24 cellular contexts compared by ENCODE assay signal in the genomic region with DNA sequence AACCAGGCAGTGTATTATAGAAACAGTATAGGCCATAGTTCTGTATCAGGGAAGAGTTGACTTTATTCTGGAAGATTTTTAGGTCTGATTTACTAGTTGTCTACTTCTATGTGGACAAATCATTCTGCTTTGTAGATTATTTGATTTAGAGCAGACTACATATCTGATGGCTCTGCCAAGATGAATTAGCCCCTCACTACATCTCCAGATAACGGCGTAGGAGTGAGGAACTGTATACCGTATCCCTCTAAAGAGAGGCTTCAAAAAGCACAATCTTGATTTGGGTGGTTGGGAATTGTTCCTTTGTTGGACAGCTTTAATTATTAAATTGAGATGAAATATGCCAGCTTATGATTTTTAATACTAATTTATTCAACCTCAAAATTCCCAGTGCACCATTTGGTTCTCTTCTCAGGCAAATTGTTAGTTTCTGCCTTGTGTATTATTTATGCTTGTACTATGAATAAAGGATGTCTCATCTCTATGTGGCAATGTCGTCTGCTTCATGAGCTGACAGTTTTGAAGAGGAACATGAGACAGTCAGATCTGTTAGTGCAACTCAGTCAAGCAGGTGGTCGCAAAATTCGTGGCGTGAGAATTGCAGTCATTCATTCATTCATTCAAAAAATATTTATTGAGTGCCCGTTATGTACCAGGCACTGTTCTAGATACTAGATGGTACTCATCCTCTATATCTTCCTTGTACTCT.
"Had no signal": no experiment of that assay in that cellular context is flagged by ENCODE, and none has a peak within 500 bp of the region (broad histone marks: within the 10 kb centered on the region; RNA-seq: fewer than 3 reads in every experiment).

No MANE protein-coding gene starts in this region.

- H3K4me3 Mint-ChIP-seq: effector memory CD8-positive, alpha-beta T cell; mesothelial cell of epicardium had no signal

- H3K4me1 ChIP-seq: right atrium auricular region, suprapubic skin, transverse colon, uterus had no signal

- H3K9me3 ChIP-seq: adrenal gland, right atrium auricular region, suprapubic skin, transverse colon, uterus had no signal

- H3K27me3 ChIP-seq: adrenal gland, right atrium auricular region, suprapubic skin, transverse colon, uterus had no signal

- H3K4me3 ChIP-seq: adrenal gland, lung, right atrium auricular region, suprapubic skin, transverse colon, uterus had no signal

- H3K27me3 Mint-ChIP-seq: effector memory CD8-positive, alpha-beta T cell had no signal

- H3K27ac ChIP-seq: adrenal gland, right atrium auricular region, suprapubic skin, transverse colon, uterus had no signal

- H3K27ac Mint-ChIP-seq: activated naive CD4-positive, alpha-beta T cell treated with anti-CD3 and anti-CD28 coated beads, Interleukin-2, amount 50 U/mL, for 72 hours; effector memory CD8-positive, alpha-beta T cell; mesothelial cell of epicardium had no signal

- H3K9me3 Mint-ChIP-seq: effector memory CD8-positive, alpha-beta T cell had no signal

- H3K36me3 ChIP-seq: adrenal gland, right atrium auricular region, suprapubic skin, transverse colon, uterus had no signal

- DNase-seq: activated CD4-positive, alpha-beta T cell treated with anti-CD3 and anti-CD28 coated beads, Interleukin-2, amount 50 U/mL, for 1 hour; activated CD4-positive, CD25-positive, alpha-beta regulatory T cell treated with anti-CD3 and anti-CD28 coated beads, Interleukin-2, amount 50 U/mL, for 72 hours; activated CD8-positive, alpha-beta memory T cell treated with anti-CD3 and anti-CD28 coated beads for 24 hours; activated CD8-positive, alpha-beta memory T cell treated with anti-CD3 and anti-CD28 coated beads, Interleukin-2, amount 50 U/mL, for 48 hours; activated effector memory CD4-positive, alpha-beta T cell treated with anti-CD3 and anti-CD28 coated beads, Interleukin-2, amount 50 U/mL, for 16 hours; activated T-cell treated with anti-CD3 and anti-CD28 coated beads, Interleukin-2, amount 50 U/mL, for 48 hours; adrenal gland; effector memory CD8-positive, alpha-beta T cell; foreskin melanocyte; head of caudate nucleus; occipital lobe; posterior cingulate gyrus; stimulated activated CD4-positive, alpha-beta T cell treated with anti-CD3 and anti-CD28 coated beads, Interleukin-2, amount 100 ng/mL, for 24 hours; stimulated activated naive CD4-positive, alpha-beta T cell treated with Interleukin-2 at 50 U/mL for 16 hours; T-helper 1 cell; T-helper 9 cell; transverse colon; uterus had no signal

- ATAC-seq: activated naive CD4-positive, alpha-beta T cell treated with anti-CD3 and anti-CD28 coated beads, Interleukin-2, amount 50 U/mL, for 72 hours; effector memory CD8-positive, alpha-beta T cell; left lobe of liver had no signal
